Comparison of ENCODE assay signal across 8 cellular contexts in the genomic region with DNA sequence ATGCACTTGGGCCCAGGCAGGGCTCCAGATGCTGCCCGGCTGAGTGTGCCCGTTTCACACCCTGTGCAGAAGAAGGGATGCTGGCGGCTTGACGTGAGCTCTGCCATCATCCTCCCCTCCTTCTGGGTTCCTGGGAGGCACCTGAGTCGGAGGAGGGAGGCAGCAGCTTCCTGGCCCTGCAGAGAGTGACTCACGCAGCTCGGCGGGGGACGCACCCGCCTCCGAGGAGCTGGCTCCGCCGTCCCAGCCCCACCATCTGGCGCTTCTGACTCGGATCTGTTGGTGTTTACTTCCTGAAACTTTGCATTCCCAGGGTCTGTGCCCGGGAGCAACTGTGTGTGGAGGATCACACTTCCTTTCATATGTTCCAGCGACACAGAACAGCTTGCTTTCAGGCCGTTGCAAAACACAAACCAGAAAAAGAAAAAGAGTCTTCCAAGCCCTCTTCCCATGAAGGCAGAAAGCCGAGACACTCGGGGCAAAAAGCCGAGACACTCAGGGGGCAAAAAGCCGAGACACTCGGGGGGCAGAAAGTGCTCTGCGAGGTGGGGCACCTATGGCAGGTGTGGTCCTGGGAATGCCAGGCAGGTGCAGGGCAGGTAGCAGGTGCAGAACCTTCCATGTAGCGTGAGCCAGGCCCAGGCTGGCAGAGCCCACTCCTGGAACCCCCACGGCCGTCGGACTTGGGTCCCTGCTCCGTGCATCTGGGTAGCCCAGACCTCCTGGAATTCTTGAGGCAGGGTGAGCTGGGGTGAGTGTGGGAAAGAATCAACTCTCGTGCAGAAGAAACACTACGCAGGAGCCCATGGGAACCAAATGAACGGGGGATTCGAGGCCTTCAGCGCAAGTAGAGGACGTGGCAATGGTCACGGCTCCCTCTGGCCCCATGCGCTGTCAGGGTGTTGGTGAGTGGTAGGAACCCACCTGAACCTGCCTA. TPM values are rescaled to one million over a fixed set of nuclear protein-coding genes. Genes with fewer than 3 reads are reported as not detected.
DNase-seq lines count a peak whose midpoint lies in the region; ATAC-seq and TF ChIP-seq lines count a peak whose summit lies in the region.

No MANE protein-coding gene starts in this region.

- intact Hi-C loops in posterior vena cava (cut with DNase I) = no loop called here

- 56 to 60% methylated on average over 28 to 30 of the region's 37 CpGs for WGBS in tibial nerve, 2 donors

- H3K4me1 ChIP-seq in NT2/D1 (ENCODE audit: insufficient read depth, insufficient read length) (peaks cover 30% of the 10 kb centered on the region), tibial nerve (no peaks in the 10 kb centered on the region)

- TF ChIP-seq POLR2A in tibial nerve (IDR thresholded peaks at IDR 0.05) = no peak

- H3K27ac ChIP-seq in tibial nerve = no peak overlapping the region

- ATAC-seq in HG03175 (IDR thresholded peaks at IDR 0.05; ENCODE audit: unreplicated experiment) = no peak

- H3K9me3 ChIP-seq in NT2/D1 (ENCODE audit: insufficient read depth, low read length) (peaks cover 11% of the 10 kb centered on the region; the same call in 1 of the 2 replicates), tibial nerve (peaks cover 0 to 8% (median 0%) of the 10 kb centered on the region in 4 donors)

- H3K4me3 ChIP-seq in NT2/D1 (ENCODE audit: insufficient read length, low read depth) = no peak overlapping the region
- no peak overlapping the region for H3K4me3 ChIP-seq in epithelial cell of proximal tubule (ENCODE audit: low read depth, low read length)
- no peak overlapping the region for H3K4me3 ChIP-seq in tibial nerve

- no peak for TF ChIP-seq EP300 in tibial nerve (IDR thresholded peaks at IDR 0.05)

- H3K27me3 ChIP-seq in NT2/D1 (ENCODE audit: insufficient read depth, insufficient read length) (peaks cover 84% of the 10 kb centered on the region), tibial nerve (peaks cover 0 to 38% of the 10 kb centered on the region in 2 donors)

- H3K9ac ChIP-seq in NT2/D1 (ENCODE audit: insufficient read length, low read depth) = peak overlapping the region; percentile 50

- TF ChIP-seq CTCF in epithelial cell of proximal tubule (conservative IDR thresholded peaks at IDR 0.05; ENCODE audit: low read depth, low read length) = no peak
- TF ChIP-seq CTCF in tibial nerve (IDR thresholded peaks at IDR 0.05) = no peak

- DNase-seq in H4 (ENCODE audit: low spot score) (peak; percentile 84), NT2/D1 (ENCODE audit: low read depth, low spot score) (peak; percentile 46), epithelial cell of proximal tubule (ENCODE audit: low read depth) (peak; percentile 0), posterior vena cava (ENCODE audit: low spot score) (peak; percentile 66), AML-193 (lab: John Stamatoyannopoulos, UW) (no peak), tibial nerve (ENCODE audit: low spot score in 2 of 2) (no peak), NCI-H524 treated with DMSO at 0.1 percent for 48 hours (lab: John Stamatoyannopoulos, UW) (no peak)

- H3K36me3 ChIP-seq in NT2/D1 (ENCODE audit: insufficient read depth, insufficient read length, low read length) = no peaks in the 10 kb centered on the region
- H3K36me3 ChIP-seq in tibial nerve = no peaks in the 10 kb centered on the region

RNA-seq across cellular contexts. Expression of a gene that starts 27.6 kb away (rescaled TPM):
- total RNA-seq in H4 (2014; rRNA removed; shearing (Covaris generic)) = 1.2 and 1.7 TPM in 2 replicates
- not detected in 2 replicates for total RNA-seq in epithelial cell of proximal tubule
- total RNA-seq in posterior vena cava = not detected
- 1 to 10 TPM in 1 of 4 donors, not detected in 3; 1.6 TPM for total RNA-seq in tibial nerve

Comparison
In these comparisons a context has a peak if more than half of its experiments do, and no peak if none do; other contexts are left out.
1. DNase-seq: peak in H4 (single experiment), NT2/D1 (single experiment), epithelial cell of proximal tubule (single experiment) and posterior vena cava (single experiment); none in AML-193 (0 of 2), tibial nerve (0 of 2) and NCI-H524 treated with DMSO at 0.1 percent for 48 hours (single experiment).